ENCODE assay signal across 15 cellular contexts in the genomic region with DNA sequence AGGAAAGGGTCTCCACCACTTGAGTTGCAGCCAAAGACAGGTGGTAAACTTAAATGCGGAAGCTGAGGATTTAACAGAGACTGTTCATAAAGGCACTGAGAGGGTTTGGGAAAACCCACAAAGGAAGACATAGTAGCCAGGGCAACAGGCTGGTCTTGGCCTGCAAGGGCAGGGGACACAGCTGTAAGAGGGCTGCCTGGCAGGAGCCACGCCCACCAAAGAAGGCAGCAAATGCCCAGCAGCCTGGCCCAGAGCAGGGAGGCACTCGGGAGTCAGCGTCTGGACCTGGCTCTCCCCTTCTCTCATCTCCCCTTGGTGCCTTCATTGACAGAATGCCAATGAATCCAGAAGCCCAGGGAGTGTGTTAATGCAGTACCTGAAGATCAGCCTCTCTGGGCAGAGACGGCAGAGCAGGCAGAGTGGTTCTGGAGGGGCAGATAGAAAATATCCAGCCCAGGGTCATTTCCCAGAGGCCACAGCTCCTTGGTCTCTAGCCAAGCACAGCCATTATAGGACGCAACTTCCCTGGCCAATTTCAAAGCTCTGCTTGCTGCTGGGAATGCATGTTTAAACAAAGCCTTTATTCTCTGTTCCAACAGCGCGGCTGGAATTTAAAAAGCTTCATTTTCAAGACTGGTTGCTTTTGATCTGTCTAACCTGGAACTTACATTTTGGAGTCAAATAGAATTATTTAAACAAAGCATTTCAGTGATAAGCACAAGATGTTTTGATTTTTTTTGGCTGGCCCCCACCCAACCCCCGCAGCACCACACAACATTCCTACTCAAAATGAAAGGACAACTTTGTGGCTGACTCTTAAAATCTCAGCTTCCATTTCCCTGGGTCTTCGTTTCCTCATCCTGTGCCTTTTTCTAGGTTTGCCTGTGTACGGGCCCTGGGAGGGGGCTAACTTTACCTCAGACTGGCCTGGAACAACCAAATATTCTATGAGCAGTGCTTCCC.
DNase-seq lines count a peak whose midpoint lies in the region; ATAC-seq, FAIRE-seq and TF ChIP-seq lines count a peak whose summit lies in the region.
"Had no signal": no experiment of that assay in that cellular context is flagged by ENCODE, and none has a peak within 500 bp of the region (broad histone marks: within the 10 kb centered on the region; RNA-seq: fewer than 3 reads in every experiment).

No MANE protein-coding gene starts in this region.

- H3K9me3 Mint-ChIP-seq in endodermal cell (no peaks in the 10 kb centered on the region), endothelial cell (ENCODE audit: unreplicated experiment) (no peaks in the 10 kb centered on the region)

- ATAC-seq in HepG2 = peak; percentile 85
- ATAC-seq in right lobe of liver = no peak
- ATAC-seq: mucosa of descending colon had no signal

- H3K4me1 ChIP-seq in HepG2 (ENCODE audit: insufficient read depth, low read length) (peaks cover 21% of the 10 kb centered on the region), right lobe of liver (no peaks in the 10 kb centered on the region), endodermal cell (ENCODE audit: control insufficient read depth, insufficient read depth, low read length) (peaks cover 10% of the 10 kb centered on the region)
- H3K4me1 ChIP-seq: HAP-1 had no signal

- POLR2A ChIA-PET in HepG2 (lab: Yijun Ruan, JAX) = no interaction called here

- CTCF ChIA-PET in HepG2 (lab: Yijun Ruan, JAX; ENCODE audit: low intra/inter-chr PET ratio, low total read pairs) = no interaction called here

- intact Hi-C loops in HepG2 (cut with micrococcal nuclease; ENCODE audit: unreplicated experiment) (no loop called here), right lobe of liver (cut with DNase I) (no loop called here)

- H3K4me3 ChIP-seq in HepG2 (replicated peaks in 1 of 3; ENCODE audit: insufficient read depth in 1 of 3, low read depth in 2 of 3, low read length in 3 of 3) (peak overlapping the region in 1 of 3 experiments; percentile 48; a peak in 2 of 6 replicates), right lobe of liver (no peak overlapping the region), endodermal cell (ENCODE audit: low read length) (no peak overlapping the region)
- H3K4me3 ChIP-seq: HAP-1, mucosa of descending colon had no signal

- peak overlapping the region; percentile 31 for H2AFZ ChIP-seq in HepG2 (ENCODE audit: low read length)

- H3K27me3 Mint-ChIP-seq in endodermal cell (ENCODE audit: insufficient read depth) = no peaks in the 10 kb centered on the region
- no peaks in the 10 kb centered on the region for H3K27me3 Mint-ChIP-seq in endothelial cell (ENCODE audit: unreplicated experiment)

- in situ Hi-C loops in HepG2 (cut with HindIII; ENCODE audit: extremely low pct_ligation_motif_present, low pct_unique_long_range_greater_than_20kb) = no loop called here

- H3K79me2 ChIP-seq in HepG2 (ENCODE audit: insufficient read depth, low read length) = no peaks in the 10 kb centered on the region

- no peaks in the 10 kb centered on the region for H3K36me3 ChIP-seq in HepG2 (replicated peaks in 1 of 2; ENCODE audit: control insufficient read depth in 1 of 2, insufficient read depth in 2 of 2, low read length in 2 of 2)
- no peaks in the 10 kb centered on the region for H3K36me3 ChIP-seq in right lobe of liver
- no peaks in the 10 kb centered on the region for H3K36me3 ChIP-seq in endodermal cell (ENCODE audit: control insufficient read depth, insufficient read depth, low read length)
- H3K36me3 ChIP-seq: HAP-1 had no signal

- TF ChIP-seq EP300 in HepG2 (IDR thresholded peaks at IDR 0.05; ENCODE audit: low read depth in 2 of 2, low read length in 2 of 2) (no peak), HepG2 (CRISPR knock-in tag; IDR thresholded peaks at IDR 0.05; ENCODE audit: borderline replicate concordance) (no peak)

- WGBS in HepG2 (ENCODE audit: low lambda C conversion rate) = 23% methylated on average over 7 of the region's 11 CpGs
- WGBS in right lobe of liver (ENCODE audit: insufficient coverage, low coverage, low lambda C conversion rate, missing lambda C conversion rate) = 59% methylated on average over 7 of the region's 11 CpGs
- 82 to 88% methylated on average over 7 to 11 of the region's 11 CpGs for WGBS in endodermal cell (ENCODE audit: insufficient coverage in 1 of 2, insufficient read length in 1 of 2), 2 experiments

- H3K27ac ChIP-seq in HepG2 (ENCODE audit: extremely low read length, insufficient read depth, low read length) = no peak overlapping the region
- H3K27ac ChIP-seq in right lobe of liver = no peak overlapping the region
- peak overlapping the region; percentile 22 for H3K27ac ChIP-seq in endodermal cell (ENCODE audit: low read depth, low read length)

- TF ChIP-seq POLR2A in HepG2 (IDR thresholded peaks at IDR 0.05; ENCODE audit: insufficient read depth in 1 of 2, low read depth in 2 of 2, low read length in 2 of 2) (no peak), right lobe of liver (IDR thresholded peaks at IDR 0.05) (no peak), GM12891 (IDR thresholded peaks at IDR 0.05; ENCODE audit: low read depth, low read length) (no peak)

- no peaks in the 10 kb centered on the region for H4K20me1 ChIP-seq in HepG2 (ENCODE audit: insufficient read depth, low read length)

- H3K36me3 Mint-ChIP-seq in endodermal cell (ENCODE audit: low read depth) (no peaks in the 10 kb centered on the region), endothelial cell (ENCODE audit: low read depth, unreplicated experiment) (no peaks in the 10 kb centered on the region)

- H3K4me3 Mint-ChIP-seq in endodermal cell (no peak overlapping the region), endothelial cell (ENCODE audit: unreplicated experiment) (no peak overlapping the region)

- H3K27ac Mint-ChIP-seq in endodermal cell (peak overlapping the region; percentile 46), endothelial cell (ENCODE audit: unreplicated experiment) (no peak overlapping the region)

- BruUV-seq in HepG2 (replicated peaks; lab: Mats Ljungman, UMichigan) = no TSS peak

- DNase-seq in HepG2 (ENCODE audit: low spot score) (peak; percentile 76), right lobe of liver (no peak), endodermal cell (no peak), mucosa of gallbladder (ENCODE audit: low spot score) (peak; percentile 29), ureter (ENCODE audit: low spot score) (peak; percentile 56), RPMI8226 (no peak), endothelial cell (ENCODE audit: low spot score) (no peak), GM12891 (ENCODE audit: insufficient read length, low spot score) (no peak)
- DNase-seq: ACHN; MM.1S; mucosa of descending colon; NK-92 treated with Interleukin-12 subunit alpha and Interleukin-12 subunit beta, amount 100 ng/mL, for 24 hours; T-helper 2 cell had no signal

- TF ChIP-seq RAD21 in HepG2 (CRISPR knock-in tag; IDR thresholded peaks at IDR 0.05) = no peak

- peak overlapping the region; percentile 65 for H3K4me2 ChIP-seq in HepG2 (ENCODE audit: low read depth, low read length)

- H3K4me1 Mint-ChIP-seq in endodermal cell (peaks cover 14% of the 10 kb centered on the region), endothelial cell (ENCODE audit: unreplicated experiment) (peaks cover 10% of the 10 kb centered on the region)

- no peak overlapping the region for H3K9ac ChIP-seq in HepG2 (ENCODE audit: insufficient read depth, low read depth, low read length)
- H3K9ac ChIP-seq in endodermal cell (ENCODE audit: extremely low read depth, low read length, poor library complexity, severe bottlenecking) = no peak overlapping the region

- H3K27me3 ChIP-seq in HepG2 (ENCODE audit: control insufficient read depth in 1 of 2, insufficient read depth in 2 of 2, low read length in 2 of 2) (no peaks in the 10 kb centered on the region), right lobe of liver (no peaks in the 10 kb centered on the region), endodermal cell (ENCODE audit: control insufficient read depth, insufficient read depth, low read length, poor library complexity, severe bottlenecking) (no peaks in the 10 kb centered on the region)

- H3K9me3 ChIP-seq in HepG2 (ENCODE audit: low read length) (no peaks in the 10 kb centered on the region), right lobe of liver (no peaks in the 10 kb centered on the region), endodermal cell (ENCODE audit: control insufficient read depth, low read length) (no peaks in the 10 kb centered on the region)
- H3K9me3 ChIP-seq: HAP-1, mucosa of descending colon had no signal

- FAIRE-seq in HepG2 (lab: Jason Lieb, UNC) (peak; percentile 28), GM12891 (lab: Jason Lieb, UNC) (no peak)
- FAIRE-seq: G401.6 had no signal

- TF ChIP-seq CTCF in HepG2 (CRISPR knock-in tag; IDR thresholded peaks at IDR 0.05) (no peak), right lobe of liver (IDR thresholded peaks at IDR 0.05) (no peak), endodermal cell (conservative IDR thresholded peaks at IDR 0.05) (no peak), endothelial cell (IDR thresholded peaks at IDR 0.05; ENCODE audit: unreplicated experiment) (no peak)

TF ChIP-seq in HepG2, 621 proteins besides CTCF, POLR2A, EP300 and RAD21 (continues in another document):
- 0 out of 2 replicates have a peak, but pooled peaks have one; percentile 33 for TF ChIP-seq NCOA2 (CRISPR knock-in tag; IDR thresholded peaks at IDR 0.05)
- TF ChIP-seq, protein P1, sequence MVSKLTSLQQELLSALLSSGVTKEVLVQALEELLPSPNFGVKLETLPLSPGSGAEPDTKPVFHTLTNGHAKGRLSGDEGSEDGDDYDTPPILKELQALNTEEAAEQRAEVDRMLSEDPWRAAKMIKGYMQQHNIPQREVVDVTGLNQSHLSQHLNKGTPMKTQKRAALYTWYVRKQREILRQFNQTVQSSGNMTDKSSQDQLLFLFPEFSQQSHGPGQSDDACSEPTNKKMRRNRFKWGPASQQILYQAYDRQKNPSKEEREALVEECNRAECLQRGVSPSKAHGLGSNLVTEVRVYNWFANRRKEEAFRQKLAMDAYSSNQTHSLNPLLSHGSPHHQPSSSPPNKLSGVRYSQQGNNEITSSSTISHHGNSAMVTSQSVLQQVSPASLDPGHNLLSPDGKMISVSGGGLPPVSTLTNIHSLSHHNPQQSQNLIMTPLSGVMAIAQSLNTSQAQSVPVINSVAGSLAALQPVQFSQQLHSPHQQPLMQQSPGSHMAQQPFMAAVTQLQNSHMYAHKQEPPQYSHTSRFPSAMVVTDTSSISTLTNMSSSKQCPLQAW (CRISPR knock-in tag; IDR thresholded peaks at IDR 0.05) = no peak

TF ChIP-seq in GM12891, 5 proteins besides CTCF, POLR2A, EP300 and RAD21:
- TF ChIP-seq PAX5 (IDR thresholded peaks at IDR 0.05; ENCODE audit: insufficient read depth, low read length, severe bottlenecking) (no peak), TAF1 (IDR thresholded peaks at IDR 0.05; ENCODE audit: low read depth, low read length) (no peak), POLR2AphosphoS5 (IDR thresholded peaks at IDR 0.05; ENCODE audit: low read depth, low read length) (no peak), POU2F2 (IDR thresholded peaks at IDR 0.05; ENCODE audit: low read depth, low read length) (no peak), SPI1 (IDR thresholded peaks at IDR 0.05; ENCODE audit: low read depth, low read length) (no peak)

Comparison
In these comparisons a context has a peak if more than half of its experiments do, and no peak if none do; other contexts are left out.
1. DNase-seq: peak in HepG2 (single experiment), mucosa of gallbladder (single experiment) and ureter (single experiment); none in right lobe of liver (0 of 3), endodermal cell (single experiment), RPMI8226 (single experiment), endothelial cell (single experiment) and GM12891 (single experiment).